ENCODE assay signal across 8 cellular contexts in genomic region chr15:91302588-91303439, GRCh38.
A peak's percentile ranks its signal among the peaks of the same experiment; 100 is the strongest.
DNase-seq lines count a peak whose midpoint lies in the region; ATAC-seq and TF ChIP-seq lines count a peak whose summit lies in the region.

No MANE protein-coding gene starts in this region.

- peak; percentile 65 for DNase-seq in Daoy (ENCODE audit: low read depth)
- peak; percentile 23 for DNase-seq in HS-27A (ENCODE audit: low read depth)
- DNase-seq in NCI-H69 (lab: John Stamatoyannopoulos, UW), result peak; percentile 86
- peak in 6 of 7 donors; percentile 34 to 58 (median 45) for DNase-seq in adrenal gland
- no peak for DNase-seq in left ventricle myocardium superior
- no peak for DNase-seq in sciatic nerve (ENCODE audit: low spot score)

- H3K36me3 ChIP-seq in adrenal gland (replicated peaks in 1 of 2), result no peaks in the 10 kb centered on the region

- no peak for TF ChIP-seq POLR2A in adrenal gland (IDR thresholded peaks at IDR 0.05)

- H3K27me3 ChIP-seq in adrenal gland, result peaks cover 7% of the 10 kb centered on the region

- ATAC-seq in left ventricle myocardium superior (peak; percentile 88), sciatic nerve (peak; percentile 80), HG03280 (IDR thresholded peaks at IDR 0.05; ENCODE audit: unreplicated experiment) (no peak)

- H3K4me1 ChIP-seq in adrenal gland (replicated peaks in 1 of 2), result no peaks in the 10 kb centered on the region

- intact Hi-C loops in adrenal gland (cut with DNase I) (loop anchor here (5.0 to 10.0 kb wide), 5 partner anchors 219 to 779 kb away; partner anchors contain the start of gene SLCO3A1 (in 1 of the 2)), left ventricle myocardium superior (cut with micrococcal nuclease) (loop anchor here (5.0 kb wide), 3 partner anchors 219 to 779 kb away; no protein-coding TSS in a partner anchor), sciatic nerve (cut with DNase I) (loop anchor here (5.0 kb wide), 2 partner anchors 544 to 774 kb away; no protein-coding TSS in a partner anchor)

- 17 to 22% (median 20%) methylated on average over 11 of the region's 11 CpGs for WGBS in adrenal gland, 4 donors

- peak; percentile 81 for TF ChIP-seq CTCF in 22Rv1 (IDR thresholded peaks at IDR 0.05)
- peak; percentile 48 to 84 (median 77) for TF ChIP-seq CTCF in adrenal gland (IDR thresholded peaks at IDR 0.05)

- no peak overlapping the region for H3K4me3 ChIP-seq in adrenal gland

- H3K27ac ChIP-seq in 22Rv1, result no peak overlapping the region
- H3K27ac ChIP-seq in adrenal gland, result no peak overlapping the region

- H3K9me3 ChIP-seq in adrenal gland (replicated peaks in 1 of 3), result no peaks in the 10 kb centered on the region

Comparison
In these comparisons a context has a peak if more than half of its experiments do, and no peak if none do; other contexts are left out.
1. DNase-seq: peak in Daoy (single experiment), HS-27A (single experiment), NCI-H69 (single experiment) and adrenal gland (6 of 7); none in left ventricle myocardium superior (single experiment) and sciatic nerve (single experiment).